Comparison of ENCODE assay signal across 8 cellular contexts in genomic region chr15:74613953-74614743, GRCh38. TPM values are rescaled to one million over a fixed set of nuclear protein-coding genes. Genes with fewer than 3 reads are reported as not detected.
DNase-seq lines count a peak whose midpoint lies in the region; ATAC-seq and TF ChIP-seq lines count a peak whose summit lies in the region.

No MANE protein-coding gene starts in this region.

- no peaks in the 10 kb centered on the region for H3K27me3 ChIP-seq in CD4-positive, alpha-beta T cell (ENCODE audit: control insufficient read depth, insufficient read depth, low read length)
- no peaks in the 10 kb centered on the region for H3K27me3 ChIP-seq in dorsolateral prefrontal cortex

- no peaks in the 10 kb centered on the region for H3K27me3 Mint-ChIP-seq in CD4-positive, alpha-beta T cell
- peaks cover 2% of the 10 kb centered on the region for H3K27me3 Mint-ChIP-seq in nephron progenitor cell (ENCODE audit: low read depth, poor library complexity)

- peaks cover 32% of the 10 kb centered on the region for H3K36me3 Mint-ChIP-seq in CD4-positive, alpha-beta T cell (ENCODE audit: low read depth)
- H3K36me3 Mint-ChIP-seq in nephron progenitor cell (ENCODE audit: low read depth) = no peaks in the 10 kb centered on the region

- ATAC-seq in CD4-positive, alpha-beta T cell (ENCODE audit: poor library complexity) = no peak
- ATAC-seq in GM18907 (IDR thresholded peaks at IDR 0.05; ENCODE audit: unreplicated experiment) = no peak

- peak in 1 of 10 experiments; percentile 81 for DNase-seq in CD4-positive, alpha-beta T cell
- DNase-seq in LNCaP clone FGC (ENCODE audit: low read depth) (no peak), dorsolateral prefrontal cortex (peak in 1 of 10 donors; percentile 87), nephron progenitor cell (peak; percentile 87), foreskin melanocyte (no peak), SHP77 (lab: John Stamatoyannopoulos, UW) (no peak), SKM-1 (lab: John Stamatoyannopoulos, UW; ENCODE audit: unreplicated experiment) (no peak)

- peak overlapping the region; percentile 99 for H3K27ac Mint-ChIP-seq in CD4-positive, alpha-beta T cell
- H3K27ac Mint-ChIP-seq in nephron progenitor cell = peak overlapping the region; percentile 72

- no peaks in the 10 kb centered on the region for H3K9me3 Mint-ChIP-seq in CD4-positive, alpha-beta T cell
- H3K9me3 Mint-ChIP-seq in nephron progenitor cell = no peaks in the 10 kb centered on the region

- POLR2A ChIA-PET in CD4-positive, alpha-beta T cell (lab: Charles Lee) = interaction anchor here (0.9 to 5.6 kb wide), 17 partner anchors 10 to 1026 kb away, joined by 3 to 61 read pairs (median 6); partner anchors contain the start of genes ARID3B, COX5A, CSK and EDC3

- H3K4me3 Mint-ChIP-seq in CD4-positive, alpha-beta T cell = peak overlapping the region; percentile 76
- H3K4me3 Mint-ChIP-seq in nephron progenitor cell = peak overlapping the region; percentile 73

- CTCF ChIA-PET in CD4-positive, alpha-beta T cell (lab: Charles Lee) = interaction anchor here (0.6 to 1.2 kb wide), 5 partner anchors 11 to 288 kb away, joined by 3 to 4 read pairs (median 3); no protein-coding TSS in a partner anchor

- H3K9me3 ChIP-seq in CD4-positive, alpha-beta T cell (ENCODE audit: control insufficient read depth, low read length) = no peaks in the 10 kb centered on the region

- H3K27ac ChIP-seq in CD4-positive, alpha-beta T cell (ENCODE audit: low read depth, low read length) = peak overlapping the region; percentile 95
- peak overlapping the region in 57 of 59 donors; percentile 27 to 99 (median 96) for H3K27ac ChIP-seq in dorsolateral prefrontal cortex

- H3K4me3 ChIP-seq in LNCaP clone FGC (ENCODE audit: low read depth, low read length) = peak overlapping the region; percentile 98
- peak overlapping the region; percentile 65 to 100 (median 98) for H3K4me3 ChIP-seq in dorsolateral prefrontal cortex

- intact Hi-C loops in CD4-positive, alpha-beta T cell (cut with DNase I, micrococcal nuclease) = loop anchor here (1.0 to 10.0 kb wide), 9 partner anchors 15 to 1031 kb away; partner anchors contain the start of genes ARID3B (in 2 of the 2), PML (in 2 of the 2), STOML1 (in 2 of the 2) and IMP3 (in 1 of the 2)
- intact Hi-C loops in dorsolateral prefrontal cortex (cut with DNase I) = loop anchor here in 1 of 2 donors (2.0 kb wide), 1 partner anchor 153 kb away; the partner anchor contains the start of gene UBL7

- peaks cover 28% of the 10 kb centered on the region for H3K4me1 Mint-ChIP-seq in CD4-positive, alpha-beta T cell (ENCODE audit: low read depth)
- H3K4me1 Mint-ChIP-seq in nephron progenitor cell = peaks cover 51% of the 10 kb centered on the region

- no peak for TF ChIP-seq CTCF in CD4-positive, alpha-beta T cell (IDR thresholded peaks at IDR 0.05)
- TF ChIP-seq CTCF in LNCaP clone FGC (IDR thresholded peaks at IDR 0.05; ENCODE audit: control insufficient read depth, extremely low read depth, insufficient read depth) (no peak), dorsolateral prefrontal cortex (IDR thresholded peaks at IDR 0.05 in 54 of 56, conservative IDR thresholded peaks at IDR 0.05 in 2 of 56; ENCODE audit: low read depth in 1 of 56, partially characterized antibody in 56 of 56) (peak in 6 of 56 donors; percentile 13 to 39 (median 26)), nephron progenitor cell (IDR thresholded peaks at IDR 0.05) (no peak)

RNA-seq across cellular contexts. Expression of gene CLK3, which starts 1.5 kb away (rescaled TPM):
- total RNA-seq in CD4-positive, alpha-beta T cell = 100 to 1,000 TPM; 275 to 293 TPM
- total RNA-seq in dorsolateral prefrontal cortex = 10 to 100 TPM; 41.9 to 96.5 (median 63.3) TPM
